ENCODE assay signal across 12 cellular contexts in the genomic region with DNA sequence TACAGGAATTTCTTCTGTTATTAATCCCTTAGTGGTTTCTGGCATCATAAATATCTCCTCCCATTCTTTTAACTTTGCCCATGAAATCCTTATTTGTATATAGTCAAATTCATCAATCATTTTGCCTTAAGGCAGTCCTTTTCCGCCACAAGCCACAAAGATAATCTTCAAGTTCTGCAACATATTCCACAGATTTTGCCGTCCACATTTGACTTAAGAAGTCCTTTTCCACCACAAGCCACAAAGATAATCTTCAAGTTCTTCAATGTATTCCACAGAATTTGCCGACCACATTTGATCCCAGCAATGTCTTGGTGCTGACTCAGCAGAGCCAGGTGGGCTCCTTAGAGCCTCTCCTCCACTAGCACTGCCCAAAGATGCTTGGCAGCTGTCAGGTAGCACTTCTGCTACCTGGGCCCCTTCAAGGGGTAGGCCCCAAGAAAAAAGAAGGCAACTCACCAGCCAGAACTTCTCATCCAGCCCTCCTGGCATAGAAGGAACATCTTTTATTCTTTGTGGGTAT. TPM values are rescaled to one million over a fixed set of nuclear protein-coding genes. Genes with fewer than 3 reads are reported as not detected.
DNase-seq lines count a peak whose midpoint lies in the region; ATAC-seq, FAIRE-seq and TF ChIP-seq lines count a peak whose summit lies in the region.
"Had no signal": no experiment of that assay in that cellular context is flagged by ENCODE, and none has a peak within 500 bp of the region (broad histone marks: within the 10 kb centered on the region; RNA-seq: fewer than 3 reads in every experiment).

No MANE protein-coding gene starts in this region.

- H3K79me2 ChIP-seq in GM23338 (replicated peaks; ENCODE audit: insufficient read depth) = no peaks in the 10 kb centered on the region
- no peaks in the 10 kb centered on the region for H3K79me2 ChIP-seq in K562 (ENCODE audit: control insufficient read depth, insufficient read depth, low read length)

- FAIRE-seq in A549 (lab: Jason Lieb, UNC) (no peak), K562 (lab: Jason Lieb, UNC) (no peak)
- FAIRE-seq: A204.1 had no signal

- no peak overlapping the region for H2AFZ ChIP-seq in GM23338
- H2AFZ ChIP-seq in K562 (ENCODE audit: low read depth, low read length) = no peak overlapping the region

- H3K36me3 ChIP-seq in GM23338 (ENCODE audit: insufficient read depth) (0 out of 2 replicates have a peak, but pooled peaks cover 3% of the 10 kb centered on the region), K562 (ENCODE audit: control insufficient read depth, insufficient read depth, low read length) (peaks cover 26% of the 10 kb centered on the region; the same call in 2 of the 3 replicates), gastrocnemius medialis (no peaks in the 10 kb centered on the region), vagina (no peaks in the 10 kb centered on the region)

- peak overlapping the region; percentile 23; the same call in 1 of the 2 replicates for H3K27ac Mint-ChIP-seq in GM23338

- H3K9ac ChIP-seq in K562 (ENCODE audit: insufficient read depth in 1 of 2, low read depth in 2 of 2, low read length in 2 of 2) = no peak overlapping the region
- H3K9ac ChIP-seq: BLaER1 treated with 17β-estradiol and CSF1 and Interleukin-3, amounts not matched to agents 10 nM and 100 nM had no signal

- TF ChIP-seq RAD21 in A549 (conservative IDR thresholded peaks at IDR 0.05 in 1 of 2, IDR thresholded peaks at IDR 0.05 in 1 of 2) (no peak), K562 (CRISPR knock-in tag; conservative IDR thresholded peaks at IDR 0.05 in 1 of 2, IDR thresholded peaks at IDR 0.05 in 1 of 2) (no peak)

- H3K4me3 Mint-ChIP-seq in GM23338 = no peak overlapping the region

- H3K27ac ChIP-seq in A549 (peak overlapping the region in 1 of 2 experiments; percentile 25; a peak in 1 of 6 replicates), GM23338 (ENCODE audit: low read depth) (no peak overlapping the region), K562 (ENCODE audit: extremely low read depth, low read depth, low read length) (no peak overlapping the region), gastrocnemius medialis (peak overlapping the region in 3 of 4 donors; percentile 22 to 47 (median 43)), vagina (no peak overlapping the region)
- H3K27ac ChIP-seq: BLaER1 treated with 17β-estradiol and CSF1 and Interleukin-3, amounts not matched to agents 10 nM and 100 nM had no signal

- no peaks in the 10 kb centered on the region; the same call in 2 of the 3 replicates for H3K9me3 Mint-ChIP-seq in GM23338

- H3K9me2 ChIP-seq in GM23338 (ENCODE audit: insufficient read depth) = no peaks in the 10 kb centered on the region

- H4K20me1 ChIP-seq in GM23338 (replicated peaks; ENCODE audit: insufficient read depth) (no peaks in the 10 kb centered on the region; the same call in 1 of the 2 replicates), K562 (replicated peaks; ENCODE audit: control insufficient read depth, insufficient read depth, low read length) (peaks cover 14% of the 10 kb centered on the region)

- no peaks in the 10 kb centered on the region for H3K9me1 ChIP-seq in K562 (ENCODE audit: control insufficient read depth, insufficient read depth, low read length)

- H3K27me3 ChIP-seq in GM23338 (ENCODE audit: insufficient read depth) (no peaks in the 10 kb centered on the region), K562 (ENCODE audit: control insufficient read depth in 2 of 2, insufficient read depth in 2 of 2, low read length in 2 of 2) (peaks cover 0 to 12% of the 10 kb centered on the region in 2 experiments; a peak in 2 of 5 replicates), gastrocnemius medialis (no peaks in the 10 kb centered on the region), vagina (no peaks in the 10 kb centered on the region)
- H3K27me3 ChIP-seq: BLaER1 treated with 17β-estradiol and CSF1 and Interleukin-3, amounts not matched to agents 10 nM and 100 nM had no signal

- H3K36me3 Mint-ChIP-seq in GM23338 (ENCODE audit: low read depth) = peaks cover 7% of the 10 kb centered on the region

- no TSS peak for BruUV-seq in K562 (replicated peaks; lab: Mats Ljungman, UMichigan)

- no peak overlapping the region for H3K4me2 ChIP-seq in A549
- no peak overlapping the region for H3K4me2 ChIP-seq in GM23338
- H3K4me2 ChIP-seq in K562 (ENCODE audit: insufficient read depth, low read length) = no peak overlapping the region
- H3K4me2 ChIP-seq: BLaER1 treated with 17β-estradiol and CSF1 and Interleukin-3, amounts not matched to agents 10 nM and 100 nM had no signal

- TF ChIP-seq POLR2A in A549 (IDR thresholded peaks at IDR 0.05; ENCODE audit: low read length) (no peak), K562 (conservative IDR thresholded peaks at IDR 0.05) (no peak), gastrocnemius medialis (IDR thresholded peaks at IDR 0.05) (no peak), vagina (IDR thresholded peaks at IDR 0.05) (no peak)

- DNase-seq in A549 (ENCODE audit: low read depth in 1 of 2, low spot score in 1 of 2) = no peak
- DNase-seq in GM23338 (ENCODE audit: low spot score) = no peak
- no peak for DNase-seq in K562 (ENCODE audit: extremely low read depth in 1 of 4, low spot score in 3 of 4)
- no peak for DNase-seq in gastrocnemius medialis
- no peak for DNase-seq in vagina (ENCODE audit: extremely low spot score in 2 of 2)
- DNase-seq: KG1, NCI-H187 had no signal

- WGBS in A549 (ENCODE audit: missing lambda C conversion rate) = 83% methylated on average over 3 of the region's 3 CpGs
- 53% methylated on average over 3 of the region's 3 CpGs for WGBS in K562 (ENCODE audit: insufficient coverage, low coverage, missing lambda C conversion rate)

- peaks cover 11% of the 10 kb centered on the region; the same call in 2 of the 3 replicates for H3K4me1 Mint-ChIP-seq in GM23338

- intact Hi-C loops in K562 (cut with micrococcal nuclease) (loop anchor here (5.0 kb wide), 1 partner anchor 314 kb away; no protein-coding TSS in a partner anchor), gastrocnemius medialis (cut with DNase I; ENCODE audit: low total_unique reads) (loop anchor here (5.0 to 10.0 kb wide), 2 partner anchors 44 to 652 kb away; partner anchors contain the start of gene VIPR1), vagina (cut with DNase I) (no loop called here)

- peaks cover 4% of the 10 kb centered on the region for H3K27me3 Mint-ChIP-seq in GM23338 (ENCODE audit: insufficient read depth, low read depth, poor library complexity)

- ATAC-seq in A549 = no peak
- ATAC-seq in GM23338 = no peak
- no peak for ATAC-seq in K562
- ATAC-seq in gastrocnemius medialis = no peak
- ATAC-seq in GM19455 (IDR thresholded peaks at IDR 0.05; ENCODE audit: unreplicated experiment) = no peak
- ATAC-seq in HG02970 (IDR thresholded peaks at IDR 0.05; ENCODE audit: low FRiP score, unreplicated experiment) = no peak

- POLR2A ChIA-PET in A549 (lab: Yijun Ruan, JAX) (no interaction called here), K562 (lab: Yijun Ruan, JAX) (no interaction called here)

- 0 out of 2 replicates have a peak, but pooled peaks cover 3% of the 10 kb centered on the region for H3F3A ChIP-seq in GM23338 (replicated peaks; ENCODE audit: low read depth)

- CTCF ChIA-PET in A549 (lab: Yijun Ruan, JAX) (interaction anchor here (0.7 to 6.4 kb wide), 20 partner anchors 8 to 317 kb away, joined by 3 to 32 read pairs (median 4); no protein-coding TSS in a partner anchor), K562 (lab: Yijun Ruan, JAX; ENCODE audit: low intra/inter-chr PET ratio) (interaction anchor here (0.5 to 1.5 kb wide), 4 partner anchors 28 to 338 kb away, joined by 3 to 6 read pairs (median 4); no protein-coding TSS in a partner anchor)

- no peak overlapping the region for H3K4me3 ChIP-seq in A549
- H3K4me3 ChIP-seq in GM23338 = no peak overlapping the region
- no peak overlapping the region for H3K4me3 ChIP-seq in K562
- H3K4me3 ChIP-seq in gastrocnemius medialis = no peak overlapping the region
- no peak overlapping the region for H3K4me3 ChIP-seq in vagina
- H3K4me3 ChIP-seq: BLaER1 treated with 17β-estradiol and CSF1 and Interleukin-3, amounts not matched to agents 10 nM and 100 nM; HAP-1 had no signal

- H3K9me3 ChIP-seq in A549 (no peaks in the 10 kb centered on the region), K562 (replicated peaks; ENCODE audit: control insufficient read depth, insufficient read depth, low read depth, low read length) (no peaks in the 10 kb centered on the region), gastrocnemius medialis (no peaks in the 10 kb centered on the region), vagina (no peaks in the 10 kb centered on the region)
- H3K9me3 ChIP-seq: BLaER1 treated with 17β-estradiol and CSF1 and Interleukin-3, amounts not matched to agents 10 nM and 100 nM; HAP-1 had no signal

- TF ChIP-seq CTCF in A549 (IDR thresholded peaks at IDR 0.05) = no peak
- TF ChIP-seq CTCF in GM23338 (conservative IDR thresholded peaks at IDR 0.05; ENCODE audit: low read depth in 2 of 2) = no peak
- no peak for TF ChIP-seq CTCF in K562 (IDR thresholded peaks at IDR 0.05 in 2 of 3, conservative IDR thresholded peaks at IDR 0.05 in 1 of 3; ENCODE audit: insufficient read depth in 2 of 3, low read depth in 1 of 3, low read length in 3 of 3)
- no peak for TF ChIP-seq CTCF in gastrocnemius medialis (IDR thresholded peaks at IDR 0.05 in 4 of 5, conservative IDR thresholded peaks at IDR 0.05 in 1 of 5)
- TF ChIP-seq CTCF in vagina (IDR thresholded peaks at IDR 0.05) = no peak

- TF ChIP-seq EP300 in A549 (IDR thresholded peaks at IDR 0.05) (no peak), K562 (IDR thresholded peaks at IDR 0.05; ENCODE audit: low read length) (no peak)

- in situ Hi-C loops in K562 (cut with MboI) (no loop called here), gastrocnemius medialis (cut with MboI; ENCODE audit: low sequenced_read_pairs in 4 of 4) (loop anchor here in 3 of 4 donors (5.0 to 25.0 kb wide), 3 partner anchors 309 to 322 kb away; no protein-coding TSS in a partner anchor)

- peaks cover 13% of the 10 kb centered on the region; the same call in 2 of the 3 replicates for H3K4me1 ChIP-seq in A549
- no peaks in the 10 kb centered on the region for H3K4me1 ChIP-seq in GM23338 (ENCODE audit: insufficient read depth)
- no peaks in the 10 kb centered on the region for H3K4me1 ChIP-seq in K562 (replicated peaks in 1 of 2; ENCODE audit: control insufficient read depth in 2 of 2, insufficient read depth in 2 of 2, low read length in 2 of 2)
- H3K4me1 ChIP-seq in gastrocnemius medialis = peaks cover 0 to 5% of the 10 kb centered on the region in 2 donors
- H3K4me1 ChIP-seq in vagina = peaks cover 16% of the 10 kb centered on the region
- H3K4me1 ChIP-seq: HAP-1 had no signal

RNA-seq across cellular contexts. Expression of gene SEC22C, which starts 35.0 kb away (rescaled TPM):
- polyA plus RNA-seq in A549 (2011; rRNA removed) (36.2 and 41.5 TPM in 2 replicates), A549 (2017; fragmentation: RNase III; extraction: RNeasy Plus Mini Kit Qiagen cat#74134 plus additional on column Dnase treatment) (29.8 to 32.9 TPM (median 31.0 TPM) in 3 replicates), GM23338 (2016; fragmentation: Nextera tagmentation; extraction: Ambion mirVana) (16.8 and 21.9 TPM in 2 replicates), K562 (2011; rRNA removed) (60.5 and 64.5 TPM in 2 replicates), K562 (2014; fragmentation: Illumina TruSeq; extraction: Trizol) (58.5 and 59.8 TPM in 2 replicates), K562 (2014; fragmentation: Nextera tagmentation; extraction: Ambion mirVana) (10 to 100 TPM; 35.6 to 41.3 TPM), K562 (2014; rRNA removed) (45.9 and 54.5 TPM in 2 replicates)
- polyA plus RNA-seq in A549 (2012; cell fraction: cytosol; rRNA removed) = 15.2 and 22.0 TPM in 2 replicates
- polyA plus RNA-seq in A549 (2012; cell fraction: nucleus; rRNA removed) = 11.4 and 22.1 TPM in 2 replicates
- 20.1 and 21.2 TPM in 2 replicates for polyA minus RNA-seq in A549 (2011; rRNA and poly(A)+ RNA removed)
- 48.3 and 52.3 TPM in 2 replicates for total RNA-seq in GM23338 (2014; rRNA removed; shearing (Covaris generic))
- 34.9 and 62.9 TPM in 2 replicates for total RNA-seq in K562 (2011; cell fraction: chromatin; rRNA removed; ENCODE audit: low replicate concordance)
- 32.7 and 35.5 TPM in 2 replicates for total RNA-seq in K562 (2011; cell fraction: nucleolus; rRNA removed)
- total RNA-seq in K562 (2011; cell fraction: nucleoplasm; rRNA removed) = 48.1 and 67.3 TPM in 2 replicates
- total RNA-seq in K562 (2014; rRNA removed) (44.8 and 49.8 TPM in 2 replicates), K562 (2014; rRNA removed; fragmentation: Illumina TruSeq; extraction: Trizol) (62.4 and 63.6 TPM in 2 replicates), K562 (2015; rRNA removed; fragmentation: Illumina TruSeq; extraction: Trizol) (68.4 and 68.7 TPM in 2 replicates), K562 (2021) (50.7 and 50.8 TPM in 2 replicates), gastrocnemius medialis (10 to 100 TPM; 35.5 to 54.6 (median 40.6) TPM), vagina (27.5 TPM)
- 31.6 and 53.4 TPM in 2 replicates for polyA plus RNA-seq in K562 (2011; cell fraction: cytosol; rRNA removed)
- polyA plus RNA-seq in K562 (2011; cell fraction: nucleus; rRNA removed) = 36.9 and 47.6 TPM in 2 replicates
- polyA plus RNA-seq in K562 (2012) = 55.2 and 56.3 TPM in 2 replicates
- polyA minus RNA-seq in K562 (2011; rRNA and poly(A)+ RNA removed) = 40.6 and 42.7 TPM in 2 replicates
- polyA minus RNA-seq in K562 (2011; cell fraction: cytosol; rRNA and poly(A)+ RNA removed) = 17.8 and 22.0 TPM in 2 replicates
- 15.6 and 16.9 TPM in 2 replicates for polyA minus RNA-seq in K562 (2011; cell fraction: nucleus; rRNA and poly(A)+ RNA removed)

RNA-seq across cellular contexts. Expression of gene SS18L2, which starts 43.9 kb away (rescaled TPM):
- polyA plus RNA-seq in A549 (2011; rRNA removed) (30.9 and 33.8 TPM in 2 replicates), A549 (2017; fragmentation: RNase III; extraction: RNeasy Plus Mini Kit Qiagen cat#74134 plus additional on column Dnase treatment) (21.8 to 27.6 TPM (median 24.0 TPM) in 3 replicates), GM23338 (2016; fragmentation: Nextera tagmentation; extraction: Ambion mirVana) (228 and 241 TPM in 2 replicates), K562 (2011; rRNA removed) (117 and 144 TPM in 2 replicates), K562 (2014; fragmentation: Illumina TruSeq; extraction: Trizol) (72.2 and 78.0 TPM in 2 replicates), K562 (2014; fragmentation: Nextera tagmentation; extraction: Ambion mirVana) (100 to 1,000 TPM; 275 to 324 TPM), K562 (2014; rRNA removed) (99.2 and 99.4 TPM in 2 replicates)
- polyA plus RNA-seq in A549 (2012; cell fraction: cytosol; rRNA removed) = 16.8 and 17.0 TPM in 2 replicates
- 5.3 and 7.1 TPM in 2 replicates for polyA plus RNA-seq in A549 (2012; cell fraction: nucleus; rRNA removed)
- 7.1 and 8.5 TPM in 2 replicates for polyA minus RNA-seq in A549 (2011; rRNA and poly(A)+ RNA removed)
- 75.2 and 75.3 TPM in 2 replicates for total RNA-seq in GM23338 (2014; rRNA removed; shearing (Covaris generic))
- total RNA-seq in K562 (2011; cell fraction: chromatin; rRNA removed; ENCODE audit: low replicate concordance) = 28.8 and 30.7 TPM in 2 replicates
- 24.3 and 25.5 TPM in 2 replicates for total RNA-seq in K562 (2011; cell fraction: nucleolus; rRNA removed)
- total RNA-seq in K562 (2011; cell fraction: nucleoplasm; rRNA removed) = 32.2 and 45.8 TPM in 2 replicates
- total RNA-seq in K562 (2014; rRNA removed) (51.4 and 75.9 TPM in 2 replicates), K562 (2014; rRNA removed; fragmentation: Illumina TruSeq; extraction: Trizol) (70.0 and 77.2 TPM in 2 replicates), K562 (2015; rRNA removed; fragmentation: Illumina TruSeq; extraction: Trizol) (65.6 and 78.0 TPM in 2 replicates), K562 (2021) (68.6 and 77.8 TPM in 2 replicates), gastrocnemius medialis (10 to 100 TPM; 12.0 to 30.0 (median 15.5) TPM), vagina (19.2 TPM)
- polyA plus RNA-seq in K562 (2011; cell fraction: cytosol; rRNA removed) = 31.8 and 55.1 TPM in 2 replicates
- 36.1 and 57.1 TPM in 2 replicates for polyA plus RNA-seq in K562 (2011; cell fraction: nucleus; rRNA removed)
- polyA plus RNA-seq in K562 (2012) = 73.8 and 106 TPM in 2 replicates
- 31.2 and 35.5 TPM in 2 replicates for polyA minus RNA-seq in K562 (2011; rRNA and poly(A)+ RNA removed)
- polyA minus RNA-seq in K562 (2011; cell fraction: cytosol; rRNA and poly(A)+ RNA removed) = 8.1 and 16.6 TPM in 2 replicates
- polyA minus RNA-seq in K562 (2011; cell fraction: nucleus; rRNA and poly(A)+ RNA removed) = 12.7 and 17.9 TPM in 2 replicates

RNA-seq across cellular contexts. Expression of gene VIPR1, which starts 44.3 kb away (rescaled TPM):
- polyA plus RNA-seq in A549 (2011; rRNA removed) (0.17 and 0.26 TPM in 2 replicates), A549 (2017; fragmentation: RNase III; extraction: RNeasy Plus Mini Kit Qiagen cat#74134 plus additional on column Dnase treatment) (0.37 to 0.80 TPM (median 0.49 TPM) in 3 replicates), GM23338 (2016; fragmentation: Nextera tagmentation; extraction: Ambion mirVana) (4.9 and 6.3 TPM in 2 replicates), K562 (2011; rRNA removed) (0.15 and 0.21 TPM in 2 replicates), K562 (2014; fragmentation: Illumina TruSeq; extraction: Trizol) (0.06 TPM in 1 of 2 replicates, not detected in the other), K562 (2014; fragmentation: Nextera tagmentation; extraction: Ambion mirVana) (not detected), K562 (2014; rRNA removed) (not detected in 2 replicates)
- polyA plus RNA-seq in A549 (2012; cell fraction: cytosol; rRNA removed) = 0.11 and 0.31 TPM in 2 replicates
- polyA plus RNA-seq in A549 (2012; cell fraction: nucleus; rRNA removed) = 0.64 and 0.67 TPM in 2 replicates
- 0.63 and 0.91 TPM in 2 replicates for polyA minus RNA-seq in A549 (2011; rRNA and poly(A)+ RNA removed)
- 13.9 and 19.3 TPM in 2 replicates for total RNA-seq in GM23338 (2014; rRNA removed; shearing (Covaris generic))
- 0.44 and 0.55 TPM in 2 replicates for total RNA-seq in K562 (2011; cell fraction: chromatin; rRNA removed; ENCODE audit: low replicate concordance)
- total RNA-seq in K562 (2011; cell fraction: nucleolus; rRNA removed) = 0.13 and 0.67 TPM in 2 replicates
- total RNA-seq in K562 (2011; cell fraction: nucleoplasm; rRNA removed) = 0.53 and 0.73 TPM in 2 replicates
- total RNA-seq in K562 (2014; rRNA removed) (0.09 TPM in 1 of 2 replicates, not detected in the other), K562 (2014; rRNA removed; fragmentation: Illumina TruSeq; extraction: Trizol) (0.04 and 0.10 TPM in 2 replicates), K562 (2015; rRNA removed; fragmentation: Illumina TruSeq; extraction: Trizol) (0.11 and 0.14 TPM in 2 replicates), K562 (2021) (0.34 and 0.38 TPM in 2 replicates), gastrocnemius medialis (1 to 10 TPM; 1.7 to 8.7 (median 3.2) TPM), vagina (9.3 TPM)
- 0.30 TPM in 1 of 2 replicates, not detected in the other for polyA plus RNA-seq in K562 (2011; cell fraction: cytosol; rRNA removed)
- 0.21 and 1.7 TPM in 2 replicates for polyA plus RNA-seq in K562 (2011; cell fraction: nucleus; rRNA removed)
- 0.13 and 0.35 TPM in 2 replicates for polyA plus RNA-seq in K562 (2012)
- 0.21 TPM in 1 of 2 replicates, not detected in the other for polyA minus RNA-seq in K562 (2011; rRNA and poly(A)+ RNA removed)
- not detected in 2 replicates for polyA minus RNA-seq in K562 (2011; cell fraction: cytosol; rRNA and poly(A)+ RNA removed)
- polyA minus RNA-seq in K562 (2011; cell fraction: nucleus; rRNA and poly(A)+ RNA removed) = 0.22 and 0.40 TPM in 2 replicates

RNA-seq across cellular contexts. Expression of gene NKTR, which starts 53.7 kb away (rescaled TPM):
- polyA plus RNA-seq in A549 (2011; rRNA removed) (37.0 and 49.3 TPM in 2 replicates), A549 (2017; fragmentation: RNase III; extraction: RNeasy Plus Mini Kit Qiagen cat#74134 plus additional on column Dnase treatment) (16.2 to 17.8 TPM (median 17.7 TPM) in 3 replicates), GM23338 (2016; fragmentation: Nextera tagmentation; extraction: Ambion mirVana) (68.7 and 81.3 TPM in 2 replicates), K562 (2011; rRNA removed) (123 and 130 TPM in 2 replicates), K562 (2014; fragmentation: Illumina TruSeq; extraction: Trizol) (76.5 and 95.7 TPM in 2 replicates), K562 (2014; fragmentation: Nextera tagmentation; extraction: Ambion mirVana) (10 to 100 TPM; 19.7 to 30.2 TPM), K562 (2014; rRNA removed) (84.5 and 92.6 TPM in 2 replicates)
- polyA plus RNA-seq in A549 (2012; cell fraction: cytosol; rRNA removed) = 4.6 and 5.2 TPM in 2 replicates
- 14.5 and 21.9 TPM in 2 replicates for polyA plus RNA-seq in A549 (2012; cell fraction: nucleus; rRNA removed)
- polyA minus RNA-seq in A549 (2011; rRNA and poly(A)+ RNA removed) = 13.6 and 14.7 TPM in 2 replicates
- 88.2 and 117 TPM in 2 replicates for total RNA-seq in GM23338 (2014; rRNA removed; shearing (Covaris generic))
- total RNA-seq in K562 (2011; cell fraction: chromatin; rRNA removed; ENCODE audit: low replicate concordance) = 253 and 1,006 TPM in 2 replicates
- 104 and 168 TPM in 2 replicates for total RNA-seq in K562 (2011; cell fraction: nucleolus; rRNA removed)
- 377 and 604 TPM in 2 replicates for total RNA-seq in K562 (2011; cell fraction: nucleoplasm; rRNA removed)
- total RNA-seq in K562 (2014; rRNA removed) (48.0 and 51.5 TPM in 2 replicates), K562 (2014; rRNA removed; fragmentation: Illumina TruSeq; extraction: Trizol) (117 and 120 TPM in 2 replicates), K562 (2015; rRNA removed; fragmentation: Illumina TruSeq; extraction: Trizol) (94.1 and 104 TPM in 2 replicates), K562 (2021) (67.4 and 70.3 TPM in 2 replicates), gastrocnemius medialis (10 to 100 TPM; 10.0 to 56.6 (median 13.6) TPM), vagina (128 TPM)
- 9.2 and 26.9 TPM in 2 replicates for polyA plus RNA-seq in K562 (2011; cell fraction: cytosol; rRNA removed)
- 284 and 370 TPM in 2 replicates for polyA plus RNA-seq in K562 (2011; cell fraction: nucleus; rRNA removed)
- 39.4 and 56.1 TPM in 2 replicates for polyA plus RNA-seq in K562 (2012)
- 140 and 209 TPM in 2 replicates for polyA minus RNA-seq in K562 (2011; rRNA and poly(A)+ RNA removed)
- 19.9 and 20.4 TPM in 2 replicates for polyA minus RNA-seq in K562 (2011; cell fraction: cytosol; rRNA and poly(A)+ RNA removed)
- 246 and 455 TPM in 2 replicates for polyA minus RNA-seq in K562 (2011; cell fraction: nucleus; rRNA and poly(A)+ RNA removed)

Comparison
In these comparisons a context has a peak if more than half of its experiments do, and no peak if none do; other contexts are left out.
1. H3K27ac ChIP-seq: peak in gastrocnemius medialis (3 of 4); none in GM23338 (single experiment), K562 (single experiment) and vagina (single experiment).
2. Of the 35 proteins assayed by ChIP-seq in both K562 and A549: peak only in K562: none; only in A549: none; in both: MAFK; in neither: 34.